In genomic region chr10:43461950-43462349, GRCh38 we compare ENCODE assay signal across 9 cellular contexts. TPM values are rescaled to one million over a fixed set of nuclear protein-coding genes. Genes with fewer than 3 reads are reported as not detected.
DNase-seq lines count a peak whose midpoint lies in the region; TF ChIP-seq lines count a peak whose summit lies in the region.
"Had no signal": no experiment of that assay in that cellular context is flagged by ENCODE, and none has a peak within 500 bp of the region (broad histone marks: within the 10 kb centered on the region; RNA-seq: fewer than 3 reads in every experiment).

No MANE protein-coding gene starts in this region.

- H3K4me3 ChIP-seq in HEK293 (ENCODE audit: low read depth, low read length): no peak overlapping the region
- H3K4me3 ChIP-seq: skin epidermis had no signal

- no peaks in the 10 kb centered on the region for H3K4me1 ChIP-seq in HEK293 (ENCODE audit: control insufficient read depth, insufficient read depth, low read length)

- POLR2A ChIA-PET in HEK293 (lab: Yijun Ruan, JAX): no interaction called here

- H3K27ac ChIP-seq in HEK293 (ENCODE audit: extremely low read depth, low read depth, low read length): no peak overlapping the region
- H3K27ac ChIP-seq: skin epidermis had no signal

- no peaks in the 10 kb centered on the region for H3K9me3 ChIP-seq in HEK293 (ENCODE audit: control insufficient read depth, insufficient read depth, low read depth, low read length)

- H3K36me3 ChIP-seq in HEK293 (ENCODE audit: control insufficient read depth in 2 of 2, insufficient read depth in 1 of 2, low read length in 2 of 2): no peaks in the 10 kb centered on the region

- CTCF ChIA-PET in HEK293 (lab: Yijun Ruan, JAX): interaction anchor here (0.5 to 2.3 kb wide), 7 partner anchors 25 to 271 kb away, joined by 3 to 17 read pairs (median 5); partner anchors contain the start of gene ZNF487

- DNase-seq in stimulated activated naive CD4-positive, alpha-beta T cell (lab: John Stamatoyannopoulos, UW): peak in 5 of 6 experiments; percentile 1 to 82 (median 40)
- DNase-seq in stimulated activated naive CD4-positive, alpha-beta T cell treated with Interleukin-2 at 50 U/mL for 16 hours (lab: John Stamatoyannopoulos, UW): no peak
- peak; percentile 65 for DNase-seq in NCI-H1092 treated with DMSO at 0.1 percent for 48 hours (lab: John Stamatoyannopoulos, UW)
- peak; percentile 77 for DNase-seq in SK-N-DZ (ENCODE audit: low spot score)
- DNase-seq in epidermal melanocyte (ENCODE audit: insufficient read length, low spot score): peak; percentile 71
- peak; percentile 87 for DNase-seq in myocyte (ENCODE audit: low read depth)
- no peak for DNase-seq in GOT3 (lab: John Stamatoyannopoulos, UW)

- peak; percentile 60 for TF ChIP-seq CTCF in HEK293 (tag by site-specific recombination; IDR thresholded peaks at IDR 0.05)

TF ChIP-seq in HEK293, 187 proteins besides CTCF, POLR2A, EP300 and RAD21:
- TF ChIP-seq ZNF121 (tag by site-specific recombination; IDR thresholded peaks at IDR 0.05) (peak; percentile 91), ZNF571 (tag by site-specific recombination; IDR thresholded peaks at IDR 0.05) (no peak), TSHZ1 (tag by site-specific recombination; IDR thresholded peaks at IDR 0.05; ENCODE audit: borderline replicate concordance) (no peak), ZBTB7A (tag by site-specific recombination; IDR thresholded peaks at IDR 0.05; ENCODE audit: low read depth) (no peak), ZNF747 (tag by site-specific recombination; IDR thresholded peaks at IDR 0.05) (no peak), ZNF140 (tag by site-specific recombination; IDR thresholded peaks at IDR 0.05) (no peak), KLF10 (tag by site-specific recombination; IDR thresholded peaks at IDR 0.05) (no peak), ZSCAN4 (tag by site-specific recombination; IDR thresholded peaks at IDR 0.05) (no peak), PATZ1 (tag by site-specific recombination; IDR thresholded peaks at IDR 0.05) (no peak), ZBTB20 (tag by site-specific recombination; IDR thresholded peaks at IDR 0.05) (no peak), ZNF391 (tag by site-specific recombination; IDR thresholded peaks at IDR 0.05; ENCODE audit: borderline replicate concordance, low read depth) (no peak), ZNF580 (tag by site-specific recombination; IDR thresholded peaks at IDR 0.05) (no peak), ZBTB49 (tag by site-specific recombination; IDR thresholded peaks at IDR 0.05; ENCODE audit: low read depth) (no peak), ZBTB8A (tag by site-specific recombination; IDR thresholded peaks at IDR 0.05) (no peak), ZNF248 (tag by site-specific recombination; IDR thresholded peaks at IDR 0.05) (no peak), ZNF629 (tag by site-specific recombination; IDR thresholded peaks at IDR 0.05) (no peak), ZNF654 (tag by site-specific recombination; IDR thresholded peaks at IDR 0.05; ENCODE audit: low read depth) (peak; percentile 95)

RNA-seq across cellular contexts. Expression of gene ZNF487, which starts 25.0 kb away (rescaled TPM):
- 2.9 and 4.2 TPM in 2 replicates for polyA plus RNA-seq in SK-N-DZ (2014; cell fraction: cytosol; rRNA removed)
- polyA plus RNA-seq in SK-N-DZ (2014; cell fraction: nucleus; rRNA removed): 2.2 and 2.6 TPM in 2 replicates
- 2.9 and 3.1 TPM in 2 replicates for total RNA-seq in myocyte
- 2.7 TPM for polyA plus RNA-seq in myocyte (2012)

RNA-seq across cellular contexts. Expression of gene HNRNPF, which starts 53.0 kb away (rescaled TPM):
- polyA plus RNA-seq in SK-N-DZ (2014; cell fraction: cytosol; rRNA removed): 164 and 165 TPM in 2 replicates
- polyA plus RNA-seq in SK-N-DZ (2014; cell fraction: nucleus; rRNA removed): 49.1 and 84.0 TPM in 2 replicates
- total RNA-seq in myocyte: 143 and 200 TPM in 2 replicates
- polyA plus RNA-seq in myocyte (2012): 88.2 TPM

Comparison
In these comparisons a context has a peak if more than half of its experiments do, and no peak if none do; other contexts are left out.
1. DNase-seq: peak in stimulated activated naive CD4-positive, alpha-beta T cell (5 of 6), NCI-H1092 treated with DMSO at 0.1 percent for 48 hours (single experiment), SK-N-DZ (single experiment), epidermal melanocyte (single experiment) and myocyte (single experiment); none in stimulated activated naive CD4-positive, alpha-beta T cell treated with Interleukin-2 at 50 U/mL for 16 hours (single experiment) and GOT3 (single experiment).